In the genomic region with DNA sequence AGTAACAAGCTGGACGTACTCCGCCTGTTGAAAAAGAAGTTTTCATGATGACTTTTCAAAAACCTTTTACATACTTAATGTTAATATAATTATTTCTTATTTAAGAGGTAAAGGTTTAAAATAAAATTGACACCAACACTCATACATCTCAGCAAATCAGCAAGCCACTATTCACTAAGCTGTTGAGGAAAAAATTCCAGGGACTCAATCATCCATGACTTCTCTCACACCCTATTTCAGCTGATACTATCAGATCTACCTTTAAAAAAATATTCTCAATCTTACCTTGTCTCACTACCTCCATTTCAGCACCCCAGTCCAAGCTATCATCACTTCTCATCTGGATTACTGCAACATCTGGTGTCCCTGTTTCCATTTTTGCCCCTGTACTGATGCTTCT, we compare ENCODE assay signal across 1 cellular context.
TF ChIP-seq lines count a peak whose summit lies in the region.

No MANE protein-coding gene starts in this region.

TF ChIP-seq in GM23338, 12 proteins besides CTCF, POLR2A, EP300 and RAD21:
- TF ChIP-seq, protein P1, sequence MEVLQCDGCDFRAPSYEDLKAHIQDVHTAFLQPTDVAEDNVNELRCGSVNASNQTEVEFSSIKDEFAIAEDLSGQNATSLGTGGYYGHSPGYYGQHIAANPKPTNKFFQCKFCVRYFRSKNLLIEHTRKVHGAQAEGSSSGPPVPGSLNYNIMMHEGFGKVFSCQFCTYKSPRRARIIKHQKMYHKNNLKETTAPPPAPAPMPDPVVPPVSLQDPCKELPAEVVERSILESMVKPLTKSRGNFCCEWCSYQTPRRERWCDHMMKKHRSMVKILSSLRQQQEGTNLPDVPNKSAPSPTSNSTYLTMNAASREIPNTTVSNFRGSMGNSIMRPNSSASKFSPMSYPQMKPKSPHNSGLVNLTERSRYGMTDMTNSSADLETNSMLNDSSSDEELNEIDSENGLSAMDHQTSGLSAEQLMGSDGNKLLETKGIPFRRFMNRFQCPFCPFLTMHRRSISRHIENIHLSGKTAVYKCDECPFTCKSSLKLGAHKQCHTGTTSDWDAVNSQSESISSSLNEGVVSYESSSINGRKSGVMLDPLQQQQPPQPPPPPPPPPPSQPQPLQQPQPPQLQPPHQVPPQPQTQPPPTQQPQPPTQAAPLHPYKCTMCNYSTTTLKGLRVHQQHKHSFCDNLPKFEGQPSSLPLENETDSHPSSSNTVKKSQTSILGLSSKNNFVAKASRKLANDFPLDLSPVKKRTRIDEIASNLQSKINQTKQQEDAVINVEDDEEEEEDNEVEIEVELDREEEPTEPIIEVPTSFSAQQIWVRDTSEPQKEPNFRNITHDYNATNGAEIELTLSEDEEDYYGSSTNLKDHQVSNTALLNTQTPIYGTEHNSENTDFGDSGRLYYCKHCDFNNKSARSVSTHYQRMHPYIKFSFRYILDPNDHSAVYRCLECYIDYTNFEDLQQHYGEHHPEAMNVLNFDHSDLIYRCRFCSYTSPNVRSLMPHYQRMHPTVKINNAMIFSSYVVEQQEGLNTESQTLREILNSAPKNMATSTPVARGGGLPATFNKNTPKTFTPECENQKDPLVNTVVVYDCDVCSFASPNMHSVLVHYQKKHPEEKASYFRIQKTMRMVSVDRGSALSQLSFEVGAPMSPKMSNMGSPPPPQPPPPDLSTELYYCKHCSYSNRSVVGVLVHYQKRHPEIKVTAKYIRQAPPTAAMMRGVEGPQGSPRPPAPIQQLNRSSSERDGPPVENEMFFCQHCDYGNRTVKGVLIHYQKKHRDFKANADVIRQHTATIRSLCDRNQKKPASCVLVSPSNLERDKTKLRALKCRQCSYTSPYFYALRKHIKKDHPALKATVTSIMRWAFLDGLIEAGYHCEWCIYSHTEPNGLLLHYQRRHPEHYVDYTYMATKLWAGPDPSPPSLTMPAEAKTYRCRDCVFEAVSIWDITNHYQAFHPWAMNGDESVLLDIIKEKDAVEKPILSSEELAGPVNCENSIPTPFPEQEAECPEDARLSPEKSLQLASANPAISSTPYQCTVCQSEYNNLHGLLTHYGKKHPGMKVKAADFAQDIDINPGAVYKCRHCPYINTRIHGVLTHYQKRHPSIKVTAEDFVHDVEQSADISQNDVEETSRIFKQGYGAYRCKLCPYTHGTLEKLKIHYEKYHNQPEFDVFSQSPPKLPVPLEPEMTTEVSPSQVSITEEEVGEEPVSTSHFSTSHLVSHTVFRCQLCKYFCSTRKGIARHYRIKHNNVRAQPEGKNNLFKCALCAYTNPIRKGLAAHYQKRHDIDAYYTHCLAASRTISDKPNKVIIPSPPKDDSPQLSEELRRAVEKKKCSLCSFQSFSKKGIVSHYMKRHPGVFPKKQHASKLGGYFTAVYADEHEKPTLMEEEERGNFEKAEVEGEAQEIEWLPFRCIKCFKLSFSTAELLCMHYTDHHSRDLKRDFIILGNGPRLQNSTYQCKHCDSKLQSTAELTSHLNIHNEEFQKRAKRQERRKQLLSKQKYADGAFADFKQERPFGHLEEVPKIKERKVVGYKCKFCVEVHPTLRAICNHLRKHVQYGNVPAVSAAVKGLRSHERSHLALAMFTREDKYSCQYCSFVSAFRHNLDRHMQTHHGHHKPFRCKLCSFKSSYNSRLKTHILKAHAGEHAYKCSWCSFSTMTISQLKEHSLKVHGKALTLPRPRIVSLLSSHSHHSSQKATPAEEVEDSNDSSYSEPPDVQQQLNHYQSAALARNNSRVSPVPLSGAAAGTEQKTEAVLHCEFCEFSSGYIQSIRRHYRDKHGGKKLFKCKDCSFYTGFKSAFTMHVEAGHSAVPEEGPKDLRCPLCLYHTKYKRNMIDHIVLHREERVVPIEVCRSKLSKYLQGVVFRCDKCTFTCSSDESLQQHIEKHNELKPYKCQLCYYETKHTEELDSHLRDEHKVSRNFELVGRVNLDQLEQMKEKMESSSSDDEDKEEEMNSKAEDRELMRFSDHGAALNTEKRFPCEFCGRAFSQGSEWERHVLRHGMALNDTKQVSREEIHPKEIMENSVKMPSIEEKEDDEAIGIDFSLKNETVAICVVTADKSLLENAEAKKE (CRISPR knock-in tag; IDR thresholded peaks at IDR 0.05), result no peak
- no peak for TF ChIP-seq NANOG (IDR thresholded peaks at IDR 0.05; ENCODE audit: borderline replicate concordance)
- TF ChIP-seq POLR2AphosphoS5 (IDR thresholded peaks at IDR 0.05; ENCODE audit: low read depth), result no peak
- TF ChIP-seq, protein P2, sequence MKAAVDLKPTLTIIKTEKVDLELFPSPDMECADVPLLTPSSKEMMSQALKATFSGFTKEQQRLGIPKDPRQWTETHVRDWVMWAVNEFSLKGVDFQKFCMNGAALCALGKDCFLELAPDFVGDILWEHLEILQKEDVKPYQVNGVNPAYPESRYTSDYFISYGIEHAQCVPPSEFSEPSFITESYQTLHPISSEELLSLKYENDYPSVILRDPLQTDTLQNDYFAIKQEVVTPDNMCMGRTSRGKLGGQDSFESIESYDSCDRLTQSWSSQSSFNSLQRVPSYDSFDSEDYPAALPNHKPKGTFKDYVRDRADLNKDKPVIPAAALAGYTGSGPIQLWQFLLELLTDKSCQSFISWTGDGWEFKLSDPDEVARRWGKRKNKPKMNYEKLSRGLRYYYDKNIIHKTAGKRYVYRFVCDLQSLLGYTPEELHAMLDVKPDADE (IDR thresholded peaks at IDR 0.05), result no peak
- no peak for TF ChIP-seq ZNF331 (CRISPR knock-in tag; IDR thresholded peaks at IDR 0.05; ENCODE audit: low read depth)
- TF ChIP-seq EZH2 (IDR thresholded peaks at IDR 0.05; ENCODE audit: low read depth, unreplicated experiment), result no peak
TF ChIP-seq in GM23338: peak in this region for 0.
